14 cellular contexts compared by ENCODE assay signal in genomic region chrX:41145920-41146608, GRCh38.
DNase-seq lines count a peak whose midpoint lies in the region; ATAC-seq, FAIRE-seq and TF ChIP-seq lines count a peak whose summit lies in the region.
"Had no signal": no experiment of that assay in that cellular context is flagged by ENCODE, and none has a peak within 500 bp of the region (broad histone marks: within the 10 kb centered on the region; RNA-seq: fewer than 3 reads in every experiment).

No MANE protein-coding gene starts in this region.

- intact Hi-C loops in activated CD4-positive, alpha-beta T cell treated with anti-CD3 and anti-CD28 coated beads for 36 hours (cut with DNase I, micrococcal nuclease) = no loop called here
- intact Hi-C loops in activated CD4-positive, alpha-beta T cell treated with anti-CD3 and anti-CD28 coated beads, Interleukin-2, amount 10 ng/mL, durations not matched to agents 24 days and 14 days (cut with micrococcal nuclease) = no loop called here
- intact Hi-C loops in pancreas (cut with DNase I) = no loop called here
- intact Hi-C loops in upper lobe of right lung (cut with DNase I) = no loop called here

- H3K4me3 ChIP-seq in endodermal cell (ENCODE audit: low read length) = no peak overlapping the region
- no peak overlapping the region for H3K4me3 ChIP-seq in pancreas
- no peak overlapping the region for H3K4me3 ChIP-seq in upper lobe of right lung
- H3K4me3 ChIP-seq: right atrium auricular region had no signal

- ATAC-seq in activated CD4-positive, alpha-beta T cell treated with anti-CD3 and anti-CD28 coated beads for 36 hours = peak; percentile 65
- peak; percentile 54 to 68 (median 64) for ATAC-seq in pancreas
- no peak for ATAC-seq in HG03432 (IDR thresholded peaks at IDR 0.05; ENCODE audit: unreplicated experiment)
- no peak for ATAC-seq in upper lobe of right lung

- WGBS in endodermal cell (ENCODE audit: insufficient coverage in 1 of 2, insufficient read length in 1 of 2), 2 experiments = 100% methylated on average over 2 of the region's 2 CpGs; no CpG with 5 or more reads in 1 of the 2 experiments
- WGBS in pancreas, 2 donors = 89 to 93% methylated on average over 2 of the region's 2 CpGs

- H3K4me1 ChIP-seq in endodermal cell (ENCODE audit: control insufficient read depth, insufficient read depth, low read length) (no peaks in the 10 kb centered on the region), pancreas (no peaks in the 10 kb centered on the region), upper lobe of right lung (no peaks in the 10 kb centered on the region)
- H3K4me1 ChIP-seq: right atrium auricular region had no signal

- H3K27me3 ChIP-seq in endodermal cell (ENCODE audit: control insufficient read depth, insufficient read depth, low read length, poor library complexity, severe bottlenecking) = no peaks in the 10 kb centered on the region
- H3K27me3 ChIP-seq in pancreas = no peaks in the 10 kb centered on the region
- no peaks in the 10 kb centered on the region for H3K27me3 ChIP-seq in upper lobe of right lung
- H3K27me3 ChIP-seq: right atrium auricular region had no signal

- no peak overlapping the region for H3K9ac ChIP-seq in endodermal cell (ENCODE audit: extremely low read depth, low read length, poor library complexity, severe bottlenecking)

- FAIRE-seq in pancreas (lab: Jason Lieb, UNC) = peak; percentile 23

- no peak overlapping the region for H3K27ac Mint-ChIP-seq in activated CD4-positive, alpha-beta T cell treated with anti-CD3 and anti-CD28 coated beads for 36 hours
- no peak overlapping the region for H3K27ac Mint-ChIP-seq in activated CD4-positive, alpha-beta T cell treated with anti-CD3 and anti-CD28 coated beads, Interleukin-2, amount 10 ng/mL, durations not matched to agents 24 days and 14 days
- H3K27ac Mint-ChIP-seq in endodermal cell = no peak overlapping the region
- H3K27ac Mint-ChIP-seq: B cell, brain had no signal

- H3K4me1 Mint-ChIP-seq in activated CD4-positive, alpha-beta T cell treated with anti-CD3 and anti-CD28 coated beads for 36 hours = peaks cover 14% of the 10 kb centered on the region
- peaks cover 4% of the 10 kb centered on the region for H3K4me1 Mint-ChIP-seq in activated CD4-positive, alpha-beta T cell treated with anti-CD3 and anti-CD28 coated beads, Interleukin-2, amount 10 ng/mL, durations not matched to agents 24 days and 14 days
- no peaks in the 10 kb centered on the region for H3K4me1 Mint-ChIP-seq in endodermal cell
- H3K4me1 Mint-ChIP-seq: B cell, brain, H9 had no signal

- no peaks in the 10 kb centered on the region for H3K27me3 Mint-ChIP-seq in activated CD4-positive, alpha-beta T cell treated with anti-CD3 and anti-CD28 coated beads for 36 hours
- H3K27me3 Mint-ChIP-seq in activated CD4-positive, alpha-beta T cell treated with anti-CD3 and anti-CD28 coated beads, Interleukin-2, amount 10 ng/mL, durations not matched to agents 24 days and 14 days = no peaks in the 10 kb centered on the region
- no peaks in the 10 kb centered on the region for H3K27me3 Mint-ChIP-seq in endodermal cell (ENCODE audit: insufficient read depth)
- H3K27me3 Mint-ChIP-seq: B cell, brain had no signal

- H3K9me3 ChIP-seq in endodermal cell (ENCODE audit: control insufficient read depth, low read length) = no peaks in the 10 kb centered on the region
- no peaks in the 10 kb centered on the region for H3K9me3 ChIP-seq in pancreas
- no peaks in the 10 kb centered on the region for H3K9me3 ChIP-seq in upper lobe of right lung
- H3K9me3 ChIP-seq: right atrium auricular region had no signal

- H3K27ac ChIP-seq in endodermal cell (ENCODE audit: low read depth, low read length) (no peak overlapping the region), pancreas (no peak overlapping the region), upper lobe of right lung (no peak overlapping the region)
- H3K27ac ChIP-seq: right atrium auricular region had no signal

- CTCF ChIA-PET in activated CD4-positive, alpha-beta T cell treated with anti-CD3 and anti-CD28 coated beads for 36 hours (lab: Charles Lee) = no interaction called here

- H3K36me3 Mint-ChIP-seq in activated CD4-positive, alpha-beta T cell treated with anti-CD3 and anti-CD28 coated beads for 36 hours (ENCODE audit: low read depth) = peaks cover 18% of the 10 kb centered on the region
- H3K36me3 Mint-ChIP-seq in activated CD4-positive, alpha-beta T cell treated with anti-CD3 and anti-CD28 coated beads, Interleukin-2, amount 10 ng/mL, durations not matched to agents 24 days and 14 days (ENCODE audit: low read depth) = peaks cover 19% of the 10 kb centered on the region
- peaks cover 61% of the 10 kb centered on the region for H3K36me3 Mint-ChIP-seq in endodermal cell (ENCODE audit: low read depth)

- no peak overlapping the region for H3K4me3 Mint-ChIP-seq in activated CD4-positive, alpha-beta T cell treated with anti-CD3 and anti-CD28 coated beads for 36 hours
- H3K4me3 Mint-ChIP-seq in activated CD4-positive, alpha-beta T cell treated with anti-CD3 and anti-CD28 coated beads, Interleukin-2, amount 10 ng/mL, durations not matched to agents 24 days and 14 days = no peak overlapping the region
- no peak overlapping the region for H3K4me3 Mint-ChIP-seq in endodermal cell
- H3K4me3 Mint-ChIP-seq: B cell, brain, H9 had no signal

- H3K36me3 ChIP-seq in endodermal cell (ENCODE audit: control insufficient read depth, insufficient read depth, low read length) (peaks cover 90% of the 10 kb centered on the region), pancreas (peaks cover 0 to 27% (median 0%) of the 10 kb centered on the region in 3 donors), upper lobe of right lung (peaks cover 57% of the 10 kb centered on the region)

- TF ChIP-seq CTCF in endodermal cell (conservative IDR thresholded peaks at IDR 0.05) (peak; percentile 18), pancreas (IDR thresholded peaks at IDR 0.05) (no peak), upper lobe of right lung (IDR thresholded peaks at IDR 0.05) (no peak)

- H3K9me3 Mint-ChIP-seq in activated CD4-positive, alpha-beta T cell treated with anti-CD3 and anti-CD28 coated beads for 36 hours (ENCODE audit: low read depth) = no peaks in the 10 kb centered on the region
- no peaks in the 10 kb centered on the region for H3K9me3 Mint-ChIP-seq in activated CD4-positive, alpha-beta T cell treated with anti-CD3 and anti-CD28 coated beads, Interleukin-2, amount 10 ng/mL, durations not matched to agents 24 days and 14 days
- peaks cover 3% of the 10 kb centered on the region for H3K9me3 Mint-ChIP-seq in endodermal cell
- H3K9me3 Mint-ChIP-seq: brain had no signal

- no peak for DNase-seq in activated CD4-positive, alpha-beta T cell treated with anti-CD3 and anti-CD28 coated beads for 36 hours
- DNase-seq in activated CD4-positive, alpha-beta T cell treated with anti-CD3 and anti-CD28 coated beads, Interleukin-2, amount 10 ng/mL, durations not matched to agents 24 days and 14 days = no peak
- peak; percentile 56 for DNase-seq in MV-4-11 (lab: John Stamatoyannopoulos, UW)
- DNase-seq in endodermal cell = no peak
- no peak for DNase-seq in pancreas
- no peak for DNase-seq in effector CD8-positive, alpha-beta T cell (lab: John Stamatoyannopoulos, UW)
- DNase-seq in upper lobe of right lung = no peak
- DNase-seq: H9; NCI-H526; stimulated activated CD8-positive, alpha-beta memory T cell treated with anti-CD3 and anti-CD28 coated beads, Interleukin-4, amount 100 ng/mL, for 48 hours had no signal

- POLR2A ChIA-PET in activated CD4-positive, alpha-beta T cell treated with anti-CD3 and anti-CD28 coated beads for 36 hours (lab: Charles Lee) = no interaction called here

Comparison
In these comparisons a context has a peak if more than half of its experiments do, and no peak if none do; other contexts are left out.
1. ATAC-seq: peak in activated CD4-positive, alpha-beta T cell treated with anti-CD3 and anti-CD28 coated beads for 36 hours (single experiment) and pancreas (4 of 4); none in HG03432 (single experiment) and upper lobe of right lung (single experiment).